Comparison of ENCODE assay signal across 28 cellular contexts in the genomic region with DNA sequence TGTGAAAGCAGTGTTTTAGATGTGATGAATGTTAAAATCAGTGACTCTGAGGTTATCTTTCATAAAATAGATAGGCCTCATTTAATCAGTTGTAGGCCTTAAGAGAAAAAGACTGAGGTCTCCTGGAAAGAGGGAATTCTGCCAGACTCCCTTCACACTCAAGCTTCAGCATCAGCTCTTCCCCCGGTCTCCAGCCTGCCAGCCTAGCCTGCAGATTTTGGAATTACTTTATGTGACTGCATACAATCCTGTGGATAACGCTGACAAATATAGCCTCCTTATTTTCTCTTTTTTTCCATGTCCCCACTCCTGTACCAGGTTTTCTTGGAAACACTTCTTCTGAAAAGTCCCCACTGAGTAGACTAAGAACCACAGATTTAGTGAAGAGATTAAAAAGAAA.
"Had no signal": no experiment of that assay in that cellular context is flagged by ENCODE, and none has a peak within 500 bp of the region (broad histone marks: within the 10 kb centered on the region; RNA-seq: fewer than 3 reads in every experiment).

No MANE protein-coding gene starts in this region.

- H3K4me1 Mint-ChIP-seq: stimulated activated effector memory CD8-positive, alpha-beta T cell treated with anti-CD3 and anti-CD28 coated beads, Interleukin-12 subunit alpha, Interleukin-12 subunit beta, amount 100 ng/mL, for 72 hours; stimulated activated memory B cell treated with anti-CD40 and anti-IgM and Interleukin-4, amounts not matched to agents 10 μg/mL and 1 μg/mL and 100 μg/mL, for 72 hours; stimulated activated naive B cell treated with anti-CD40 and anti-IgM and Interleukin-4, amounts not matched to agents 10 μg/mL and 1 μg/mL and 100 μg/mL, for 72 hours; stimulated activated naive CD8-positive, alpha-beta T cell treated with anti-CD3 and anti-CD28 coated beads, Interleukin-15, amount 100 ng/mL, for 72 hours had no signal

- H3K27ac ChIP-seq: stomach, suprapubic skin, testis, thoracic aorta, thyroid gland, tibial artery, tibial nerve, transverse colon, upper lobe of left lung, upper lobe of right lung, uterus, vagina had no signal

- H3K4me3 ChIP-seq: stomach, suprapubic skin, testis, thoracic aorta, thyroid gland, tibial artery, tibial nerve, transverse colon, upper lobe of left lung, upper lobe of right lung, uterus, vagina had no signal

- H3K36me3 Mint-ChIP-seq: stimulated activated effector memory CD8-positive, alpha-beta T cell treated with anti-CD3 and anti-CD28 coated beads, Interleukin-12 subunit alpha, Interleukin-12 subunit beta, amount 100 ng/mL, for 72 hours; stimulated activated memory B cell treated with anti-CD40 and anti-IgM and Interleukin-4, amounts not matched to agents 10 μg/mL and 1 μg/mL and 100 μg/mL, for 72 hours; stimulated activated naive B cell treated with anti-CD40 and anti-IgM and Interleukin-4, amounts not matched to agents 10 μg/mL and 1 μg/mL and 100 μg/mL, for 72 hours; type B pancreatic cell had no signal

- H3K27me3 Mint-ChIP-seq: stimulated activated memory B cell treated with anti-CD40 and anti-IgM and Interleukin-4, amounts not matched to agents 10 μg/mL and 1 μg/mL and 100 μg/mL, for 72 hours; stimulated activated naive B cell treated with anti-CD40 and anti-IgM and Interleukin-4, amounts not matched to agents 10 μg/mL and 1 μg/mL and 100 μg/mL, for 72 hours; stimulated activated naive CD8-positive, alpha-beta T cell treated with anti-CD3 and anti-CD28 coated beads, Interleukin-15, amount 100 ng/mL, for 72 hours; stimulated activated naive CD8-positive, alpha-beta T cell treated with anti-CD3 and anti-CD28 coated beads, Interleukin-15, Interleukin-2, amounts not matched to agents 100 ng/mL and 50 ng/mL, for 24 hours; type B pancreatic cell had no signal

- H3K36me3 ChIP-seq: stomach, suprapubic skin, thoracic aorta, thyroid gland, tibial artery, tibial nerve, transverse colon, upper lobe of left lung, upper lobe of right lung, uterus, vagina had no signal

- H3K27ac Mint-ChIP-seq: stimulated activated effector memory CD8-positive, alpha-beta T cell treated with anti-CD3 and anti-CD28 coated beads, Interleukin-12 subunit alpha, Interleukin-12 subunit beta, amount 100 ng/mL, for 72 hours; stimulated activated memory B cell treated with anti-CD40 and anti-IgM and Interleukin-4, amounts not matched to agents 10 μg/mL and 1 μg/mL and 100 μg/mL, for 72 hours; stimulated activated naive B cell treated with anti-CD40 and anti-IgM and Interleukin-4, amounts not matched to agents 10 μg/mL and 1 μg/mL and 100 μg/mL, for 72 hours; stimulated activated naive CD8-positive, alpha-beta T cell treated with anti-CD3 and anti-CD28 coated beads, Interleukin-15, amount 100 ng/mL, for 72 hours; stimulated activated naive CD8-positive, alpha-beta T cell treated with anti-CD3 and anti-CD28 coated beads, Interleukin-15, Interleukin-2, amounts not matched to agents 100 ng/mL and 50 ng/mL, for 24 hours; type B pancreatic cell had no signal

- H3K27me3 ChIP-seq: stomach, suprapubic skin, testis, thyroid gland, tibial artery, tibial nerve, transverse colon, upper lobe of left lung, upper lobe of right lung, uterus, vagina had no signal

- H3K9me3 Mint-ChIP-seq: stimulated activated memory B cell treated with anti-CD40 and anti-IgM and Interleukin-4, amounts not matched to agents 10 μg/mL and 1 μg/mL and 100 μg/mL, for 72 hours; stimulated activated naive CD8-positive, alpha-beta T cell treated with anti-CD3 and anti-CD28 coated beads, Interleukin-15, Interleukin-2, amounts not matched to agents 100 ng/mL and 50 ng/mL, for 24 hours; type B pancreatic cell had no signal

- H3K4me1 ChIP-seq: stomach, suprapubic skin, testis, thyroid gland, tibial artery, tibial nerve, upper lobe of left lung, upper lobe of right lung, uterus, vagina had no signal

- H3K9me3 ChIP-seq: stomach, suprapubic skin, testis, thoracic aorta, thyroid gland, tibial artery, tibial nerve, transverse colon, upper lobe of left lung, upper lobe of right lung, uterus, vagina had no signal

- H3K4me3 Mint-ChIP-seq: stimulated activated effector memory CD8-positive, alpha-beta T cell treated with anti-CD3 and anti-CD28 coated beads, Interleukin-12 subunit alpha, Interleukin-12 subunit beta, amount 100 ng/mL, for 72 hours; stimulated activated memory B cell treated with anti-CD40 and anti-IgM and Interleukin-4, amounts not matched to agents 10 μg/mL and 1 μg/mL and 100 μg/mL, for 72 hours; stimulated activated naive B cell treated with anti-CD40 and anti-IgM and Interleukin-4, amounts not matched to agents 10 μg/mL and 1 μg/mL and 100 μg/mL, for 72 hours; stimulated activated naive CD8-positive, alpha-beta T cell treated with anti-CD3 and anti-CD28 coated beads, Interleukin-15, amount 100 ng/mL, for 72 hours; stimulated activated naive CD8-positive, alpha-beta T cell treated with anti-CD3 and anti-CD28 coated beads, Interleukin-15, Interleukin-2, amounts not matched to agents 100 ng/mL and 50 ng/mL, for 24 hours; type B pancreatic cell had no signal

- DNase-seq: stimulated activated CD4-positive, alpha-beta T cell treated with anti-CD3 and anti-CD28 coated beads, Interleukin-2, amount 100 ng/mL, for 48 hours; stimulated activated CD4-positive, alpha-beta T cell treated with anti-CD3 and anti-CD28 coated beads, Interleukin-4, amount 100 ng/mL, for 1 hour; stimulated activated CD4-positive, alpha-beta T cell treated with anti-CD3 and anti-CD28 coated beads, Interleukin-4, amount 100 ng/mL, for 24 hours; stimulated activated CD4-positive, alpha-beta T cell treated with anti-CD3 and anti-CD28 coated beads, Interleukin-4, amount 100 ng/mL, for 4 hours; stimulated activated CD8-positive, alpha-beta memory T cell treated with anti-CD3 and anti-CD28 coated beads, Interleukin-4, amount 100 ng/mL, for 48 hours; stimulated activated naive B cell treated with anti-CD40 and anti-IgM and Interleukin-4, amounts not matched to agents 10 μg/mL and 1 μg/mL and 100 μg/mL, for 72 hours; stimulated activated naive CD4-positive, alpha-beta T cell; stimulated activated naive CD4-positive, alpha-beta T cell treated with Interleukin-2 at 50 U/mL for 16 hours; stimulated activated naive CD8-positive, alpha-beta T cell treated with anti-CD3 and anti-CD28 coated beads, Interleukin-15, amount 100 ng/mL, for 72 hours; stimulated activated naive CD8-positive, alpha-beta T cell treated with anti-CD3 and anti-CD28 coated beads, Interleukin-15, Interleukin-2, amounts not matched to agents 100 U/mL and 50 U/mL, for 24 hours; stomach; substantia nigra; testis; thyroid gland; tibial artery; transverse colon; trophoblast cell; upper lobe of left lung; upper lobe of right lung; uterus had no signal
